In genomic region chr6:2988076-2988425, GRCh38 we compare ENCODE assay signal across 7 cellular contexts. TPM values are rescaled to one million over a fixed set of nuclear protein-coding genes. Genes with fewer than 3 reads are reported as not detected.
DNase-seq lines count a peak whose midpoint lies in the region; ATAC-seq lines count a peak whose summit lies in the region.

No MANE protein-coding gene starts in this region.

- intact Hi-C loops in activated CD4-positive, alpha-beta memory T cell treated with anti-CD3 and anti-CD28 coated beads for 36 hours (cut with micrococcal nuclease) = loop anchor here (2.0 to 10.0 kb wide), 3 partner anchors 17 to 353 kb away; partner anchors contain the start of gene SERPINB6

- no peak for ATAC-seq in stimulated activated naive CD8-positive, alpha-beta T cell treated with anti-CD3 and anti-CD28 coated beads, Interleukin-15, amount 100 ng/mL, for 72 hours
- no peak for ATAC-seq in GM19395 (IDR thresholded peaks at IDR 0.05; ENCODE audit: unreplicated experiment)

- POLR2A ChIA-PET in activated CD4-positive, alpha-beta memory T cell treated with anti-CD3 and anti-CD28 coated beads for 36 hours (lab: Charles Lee) = interaction anchor here (0.6 to 4.4 kb wide), 10 partner anchors 10 to 195 kb away, joined by 3 to 44 read pairs (median 8); partner anchors contain the start of genes SERPINB1 and SERPINB6

- no CpG with 5 or more reads among the region's 3 CpGs for WGBS in iPS DF 6.9 (ENCODE audit: insufficient coverage, insufficient read length)

- no peak for DNase-seq in activated CD4-positive, alpha-beta memory T cell treated with anti-CD3 and anti-CD28 coated beads for 36 hours
- DNase-seq in iPS DF 6.9 (ENCODE audit: low read depth, low spot score) = no peak
- DNase-seq in stimulated activated naive CD8-positive, alpha-beta T cell treated with anti-CD3 and anti-CD28 coated beads, Interleukin-15, amount 100 ng/mL, for 72 hours = no peak
- no peak for DNase-seq in effector CD4-positive, alpha-beta T cell
- DNase-seq in NCI-H226 = no peak

- H3K4me3 ChIP-seq in HUES48 (ENCODE audit: low read depth, low read length) = peak overlapping the region; percentile 83
- H3K4me3 ChIP-seq in iPS DF 6.9 (ENCODE audit: low read length) = peak overlapping the region; percentile 52; the same call in 1 of the 2 replicates

- peak overlapping the region; percentile 97 for H3K9ac ChIP-seq in HUES48 (ENCODE audit: low read depth, low read length)

- H3K4me1 Mint-ChIP-seq in activated CD4-positive, alpha-beta memory T cell treated with anti-CD3 and anti-CD28 coated beads for 36 hours (ENCODE audit: low read depth) = peaks cover 20% of the 10 kb centered on the region
- peaks cover 16% of the 10 kb centered on the region for H3K4me1 Mint-ChIP-seq in stimulated activated naive CD8-positive, alpha-beta T cell treated with anti-CD3 and anti-CD28 coated beads, Interleukin-15, amount 100 ng/mL, for 72 hours

- no peaks in the 10 kb centered on the region for H3K27me3 Mint-ChIP-seq in activated CD4-positive, alpha-beta memory T cell treated with anti-CD3 and anti-CD28 coated beads for 36 hours
- no peaks in the 10 kb centered on the region for H3K27me3 Mint-ChIP-seq in stimulated activated naive CD8-positive, alpha-beta T cell treated with anti-CD3 and anti-CD28 coated beads, Interleukin-15, amount 100 ng/mL, for 72 hours

- no peaks in the 10 kb centered on the region for H3K36me3 Mint-ChIP-seq in activated CD4-positive, alpha-beta memory T cell treated with anti-CD3 and anti-CD28 coated beads for 36 hours

- peak overlapping the region; percentile 96 for H3K27ac Mint-ChIP-seq in activated CD4-positive, alpha-beta memory T cell treated with anti-CD3 and anti-CD28 coated beads for 36 hours
- peak overlapping the region; percentile 76 to 95 for H3K27ac Mint-ChIP-seq in stimulated activated naive CD8-positive, alpha-beta T cell treated with anti-CD3 and anti-CD28 coated beads, Interleukin-15, amount 100 ng/mL, for 72 hours

- no peaks in the 10 kb centered on the region for H3K9me3 Mint-ChIP-seq in activated CD4-positive, alpha-beta memory T cell treated with anti-CD3 and anti-CD28 coated beads for 36 hours
- no peaks in the 10 kb centered on the region for H3K9me3 Mint-ChIP-seq in stimulated activated naive CD8-positive, alpha-beta T cell treated with anti-CD3 and anti-CD28 coated beads, Interleukin-15, amount 100 ng/mL, for 72 hours

- H3K9me3 ChIP-seq in HUES48 (ENCODE audit: control insufficient read depth, insufficient read depth, low read length) (no peaks in the 10 kb centered on the region), iPS DF 6.9 (ENCODE audit: control insufficient read depth, insufficient read depth, low read length) (no peaks in the 10 kb centered on the region)

- H3K36me3 ChIP-seq in HUES48 (ENCODE audit: control insufficient read depth, insufficient read depth, low read length) (no peaks in the 10 kb centered on the region), iPS DF 6.9 (ENCODE audit: control insufficient read depth, insufficient read depth, low read length) (no peaks in the 10 kb centered on the region)

- H3K27ac ChIP-seq in HUES48 (ENCODE audit: low read depth, low read length) = peak overlapping the region; percentile 100
- H3K27ac ChIP-seq in iPS DF 6.9 (ENCODE audit: low read length) = peak overlapping the region; percentile 78

- CTCF ChIA-PET in activated CD4-positive, alpha-beta memory T cell treated with anti-CD3 and anti-CD28 coated beads for 36 hours (lab: Charles Lee) = interaction anchor here (1.1 to 7.2 kb wide), 12 partner anchors 11 to 197 kb away, joined by 3 to 84 read pairs (median 11); partner anchors contain the start of gene SERPINB1

- H3K4me1 ChIP-seq in HUES48 (ENCODE audit: control insufficient read depth, insufficient read depth, low read length) = peaks cover 29% of the 10 kb centered on the region
- H3K4me1 ChIP-seq in iPS DF 6.9 (ENCODE audit: control insufficient read depth, insufficient read depth, low read length) = peaks cover 8% of the 10 kb centered on the region; the same call in 1 of the 2 replicates

- no peaks in the 10 kb centered on the region for H3K27me3 ChIP-seq in HUES48 (ENCODE audit: control insufficient read depth, insufficient read depth, low read length)
- H3K27me3 ChIP-seq in iPS DF 6.9 (ENCODE audit: control insufficient read depth, insufficient read depth, low read length) = no peaks in the 10 kb centered on the region

- H3K4me3 Mint-ChIP-seq in activated CD4-positive, alpha-beta memory T cell treated with anti-CD3 and anti-CD28 coated beads for 36 hours = peak overlapping the region; percentile 84
- peak overlapping the region; percentile 85 to 90 for H3K4me3 Mint-ChIP-seq in stimulated activated naive CD8-positive, alpha-beta T cell treated with anti-CD3 and anti-CD28 coated beads, Interleukin-15, amount 100 ng/mL, for 72 hours

RNA-seq across cellular contexts. Expression of gene NQO2, which starts 11.6 kb away (rescaled TPM):
- total RNA-seq in activated CD4-positive, alpha-beta memory T cell treated with anti-CD3 and anti-CD28 coated beads for 36 hours = 10 to 100 TPM; 36.1 to 38.9 TPM

RNA-seq across cellular contexts. Expression of gene SERPINB6, which starts 16.7 kb away (rescaled TPM):
- 10 to 100 TPM; 59.0 to 64.7 TPM for total RNA-seq in activated CD4-positive, alpha-beta memory T cell treated with anti-CD3 and anti-CD28 coated beads for 36 hours
